Comparison of ENCODE assay signal across 1 cellular context in the genomic region with DNA sequence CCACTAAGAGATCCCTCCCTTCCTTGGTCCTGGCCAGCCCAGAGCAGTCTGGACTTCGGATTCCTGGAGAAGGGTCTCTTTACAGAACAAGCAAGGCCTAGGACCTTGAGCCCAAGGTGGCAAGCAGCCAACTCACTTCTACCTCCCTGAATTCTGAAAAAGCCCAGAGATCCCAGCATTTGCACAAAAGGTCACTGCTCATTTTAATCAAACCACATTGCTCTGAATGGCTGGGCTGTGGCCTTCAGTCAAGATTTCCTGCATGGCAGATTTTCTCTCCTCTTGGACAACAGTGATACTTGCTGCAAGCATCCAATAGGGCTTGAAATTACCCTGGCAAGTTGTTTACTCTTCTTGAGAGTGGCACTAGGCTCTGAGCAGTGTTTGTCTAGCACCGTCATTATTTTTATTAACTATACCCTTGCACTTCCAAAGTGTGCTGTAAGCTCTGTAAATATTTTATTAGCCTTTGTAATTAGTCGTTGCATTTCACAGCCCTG.
TF ChIP-seq lines count a peak whose summit lies in the region.

No MANE protein-coding gene starts in this region.

TF ChIP-seq in H1, 55 proteins besides CTCF, POLR2A, EP300 and RAD21:
- TF ChIP-seq SP4 (IDR thresholded peaks at IDR 0.05; ENCODE audit: low read length) (no peak), BRCA1 (IDR thresholded peaks at IDR 0.05; ENCODE audit: low read depth, low read length) (no peak), KDM5A (IDR thresholded peaks at IDR 0.05; ENCODE audit: low read length) (no peak), ZNF274 (IDR thresholded peaks at IDR 0.05; ENCODE audit: borderline replicate concordance, extremely low read depth, low read length) (no peak), TCF12 (IDR thresholded peaks at IDR 0.05; ENCODE audit: low read depth, low read length) (no peak), CHD1 (IDR thresholded peaks at IDR 0.05; ENCODE audit: low read depth, low read length) (no peak), NANOG (IDR thresholded peaks at IDR 0.05; ENCODE audit: insufficient read depth, low read depth, low read length, poor library complexity, severe bottlenecking) (no peak), SIRT6 (IDR thresholded peaks at IDR 0.05; ENCODE audit: low read length) (no peak), EZH2 (IDR thresholded peaks at IDR 0.05; ENCODE audit: low read depth, low read length, severe bottlenecking) (no peak)
TF ChIP-seq in H1: peak in this region for 0.
